Comparison of ENCODE assay signal across 7 cellular contexts in the genomic region with DNA sequence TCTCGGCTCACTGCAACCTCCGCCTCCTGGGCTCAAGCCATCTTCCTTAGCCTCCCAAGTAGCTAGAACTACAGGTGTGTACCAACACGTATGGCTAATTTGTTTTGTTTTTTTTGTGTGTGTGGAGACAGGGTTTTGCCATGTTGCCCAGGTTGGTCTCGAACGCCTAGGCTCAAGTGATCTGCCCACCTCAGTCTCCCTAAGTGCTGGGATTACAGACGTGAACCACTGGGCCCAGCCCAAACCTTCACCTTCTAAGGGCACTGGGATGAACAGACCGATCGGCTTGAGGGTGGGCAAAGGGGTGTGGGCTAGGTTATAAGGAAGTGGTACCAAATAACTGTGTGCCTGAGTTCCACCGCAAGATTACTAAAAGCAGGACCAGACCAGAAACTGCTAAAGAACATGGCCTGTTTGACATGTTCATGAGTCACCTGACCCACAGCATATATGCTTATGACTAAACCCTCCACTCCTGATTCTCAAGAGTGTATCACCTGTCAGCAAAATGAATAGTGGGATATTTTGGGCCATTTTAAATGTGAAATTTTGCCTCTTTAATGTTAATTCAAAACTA. TPM values are rescaled to one million over a fixed set of nuclear protein-coding genes. Genes with fewer than 3 reads are reported as not detected.
DNase-seq lines count a peak whose midpoint lies in the region; TF ChIP-seq lines count a peak whose summit lies in the region.
"Had no signal": no experiment of that assay in that cellular context is flagged by ENCODE, and none has a peak within 500 bp of the region (broad histone marks: within the 10 kb centered on the region; RNA-seq: fewer than 3 reads in every experiment).

No MANE protein-coding gene starts in this region.

- POLR2A ChIA-PET in activated CD4-positive, alpha-beta memory T cell treated with anti-CD3 and anti-CD28 coated beads for 36 hours (lab: Charles Lee), result no interaction called here
- POLR2A ChIA-PET in activated CD4-positive, alpha-beta memory T cell treated with anti-CD3 and anti-CD28 coated beads, Interleukin-2, amount 10 ng/mL, durations not matched to agents 7 days and 5 days (lab: Charles Lee), result no interaction called here

- TF ChIP-seq POLR2A in transverse colon (IDR thresholded peaks at IDR 0.05), result no peak

- peaks cover 27% of the 10 kb centered on the region for H3K4me1 Mint-ChIP-seq in activated CD4-positive, alpha-beta memory T cell treated with anti-CD3 and anti-CD28 coated beads for 36 hours (ENCODE audit: low read depth)
- H3K4me1 Mint-ChIP-seq in activated CD4-positive, alpha-beta memory T cell treated with anti-CD3 and anti-CD28 coated beads, Interleukin-2, amount 10 ng/mL, durations not matched to agents 7 days and 5 days, result peaks cover 35% of the 10 kb centered on the region

- TF ChIP-seq CTCF in transverse colon (IDR thresholded peaks at IDR 0.05), result no peak

- H3K36me3 Mint-ChIP-seq in activated CD4-positive, alpha-beta memory T cell treated with anti-CD3 and anti-CD28 coated beads for 36 hours, result peaks cover 28% of the 10 kb centered on the region
- peaks cover 41% of the 10 kb centered on the region for H3K36me3 Mint-ChIP-seq in activated CD4-positive, alpha-beta memory T cell treated with anti-CD3 and anti-CD28 coated beads, Interleukin-2, amount 10 ng/mL, durations not matched to agents 7 days and 5 days (ENCODE audit: low read depth)

- 87 to 94% methylated on average over 2 to 9 of the region's 9 CpGs for WGBS in transverse colon (ENCODE audit: low coverage in 1 of 2), 2 donors

- H3K36me3 ChIP-seq in transverse colon, result peaks cover 0 to 17% (median 6%) of the 10 kb centered on the region in 4 donors

- TF ChIP-seq EP300 in transverse colon (IDR thresholded peaks at IDR 0.05; ENCODE audit: low read depth), result no peak

- H3K4me3 ChIP-seq in transverse colon, result no peak overlapping the region
- H3K4me3 ChIP-seq: left ventricle myocardium inferior, SK-N-MC had no signal

- intact Hi-C loops in activated CD4-positive, alpha-beta memory T cell treated with anti-CD3 and anti-CD28 coated beads for 36 hours (cut with micrococcal nuclease), result loop anchor here (1.0 kb wide), 1 partner anchor 8 kb away; the partner anchor contains the start of genes IFT20 and TNFAIP1
- intact Hi-C loops in transverse colon (cut with DNase I; ENCODE audit: low total_unique reads), result no loop called here

- no peaks in the 10 kb centered on the region for H3K27me3 Mint-ChIP-seq in activated CD4-positive, alpha-beta memory T cell treated with anti-CD3 and anti-CD28 coated beads for 36 hours
- H3K27me3 Mint-ChIP-seq in activated CD4-positive, alpha-beta memory T cell treated with anti-CD3 and anti-CD28 coated beads, Interleukin-2, amount 10 ng/mL, durations not matched to agents 7 days and 5 days, result no peaks in the 10 kb centered on the region

- no peak overlapping the region for H3K27ac ChIP-seq in transverse colon
- H3K27ac ChIP-seq: left ventricle myocardium inferior, SK-N-MC had no signal

- H3K4me3 Mint-ChIP-seq in activated CD4-positive, alpha-beta memory T cell treated with anti-CD3 and anti-CD28 coated beads for 36 hours, result no peak overlapping the region
- no peak overlapping the region for H3K4me3 Mint-ChIP-seq in activated CD4-positive, alpha-beta memory T cell treated with anti-CD3 and anti-CD28 coated beads, Interleukin-2, amount 10 ng/mL, durations not matched to agents 7 days and 5 days

- peak overlapping the region; percentile 60 for H3K27ac Mint-ChIP-seq in activated CD4-positive, alpha-beta memory T cell treated with anti-CD3 and anti-CD28 coated beads for 36 hours
- no peak overlapping the region for H3K27ac Mint-ChIP-seq in activated CD4-positive, alpha-beta memory T cell treated with anti-CD3 and anti-CD28 coated beads, Interleukin-2, amount 10 ng/mL, durations not matched to agents 7 days and 5 days

- H3K4me1 ChIP-seq in transverse colon, result peaks cover 0 to 22% (median 3%) of the 10 kb centered on the region in 4 donors
- H3K4me1 ChIP-seq: left ventricle myocardium inferior had no signal

- in situ Hi-C loops in transverse colon (cut with MboI; ENCODE audit: low pct_ligation_motif_present in 1 of 4, low pct_unique_long_range_greater_than_20kb in 1 of 4, low sequenced_read_pairs in 3 of 4), result no loop called here

- H3K9me3 Mint-ChIP-seq in activated CD4-positive, alpha-beta memory T cell treated with anti-CD3 and anti-CD28 coated beads for 36 hours, result no peaks in the 10 kb centered on the region
- H3K9me3 Mint-ChIP-seq in activated CD4-positive, alpha-beta memory T cell treated with anti-CD3 and anti-CD28 coated beads, Interleukin-2, amount 10 ng/mL, durations not matched to agents 7 days and 5 days, result no peaks in the 10 kb centered on the region

- DNase-seq in activated CD4-positive, alpha-beta memory T cell treated with anti-CD3 and anti-CD28 coated beads for 36 hours, result peak; percentile 58
- no peak for DNase-seq in activated CD4-positive, alpha-beta memory T cell treated with anti-CD3 and anti-CD28 coated beads, Interleukin-2, amount 10 ng/mL, durations not matched to agents 7 days and 5 days
- peak; percentile 46 for DNase-seq in stimulated activated CD8-positive, alpha-beta memory T cell treated with anti-CD3 and anti-CD28 coated beads, Interleukin-4, amount 100 ng/mL, for 48 hours
- DNase-seq in transverse colon, result no peak
- DNase-seq: caudate nucleus, left ventricle myocardium inferior had no signal

- CTCF ChIA-PET in activated CD4-positive, alpha-beta memory T cell treated with anti-CD3 and anti-CD28 coated beads for 36 hours (lab: Charles Lee), result no interaction called here
- CTCF ChIA-PET in activated CD4-positive, alpha-beta memory T cell treated with anti-CD3 and anti-CD28 coated beads, Interleukin-2, amount 10 ng/mL, durations not matched to agents 7 days and 5 days (lab: Charles Lee), result no interaction called here

- H3K27me3 ChIP-seq in transverse colon, result no peaks in the 10 kb centered on the region

- no peaks in the 10 kb centered on the region for H3K9me3 ChIP-seq in transverse colon
- H3K9me3 ChIP-seq: left ventricle myocardium inferior had no signal

RNA-seq across cellular contexts. Expression of gene TMEM97, which starts 8.1 kb away (rescaled TPM):
- total RNA-seq in activated CD4-positive, alpha-beta memory T cell treated with anti-CD3 and anti-CD28 coated beads for 36 hours, result 10 to 100 TPM; 27.1 to 29.8 TPM
- total RNA-seq in activated CD4-positive, alpha-beta memory T cell treated with anti-CD3 and anti-CD28 coated beads, Interleukin-2, amount 10 ng/mL, durations not matched to agents 7 days and 5 days, result 10 to 100 TPM; 23.3 to 26.6 TPM
- 10 to 100 TPM in 1 of 4 donors, 1 to 10 TPM in 2, not detected in 1; 4.5 to 57.7 (median 8.9) TPM for total RNA-seq in transverse colon

RNA-seq across cellular contexts. Expression of gene IFT20, which starts 8.2 kb away (rescaled TPM):
- 10 to 100 TPM; 20.3 to 20.6 TPM for total RNA-seq in activated CD4-positive, alpha-beta memory T cell treated with anti-CD3 and anti-CD28 coated beads for 36 hours
- 10 to 100 TPM; 22.2 to 25.7 TPM for total RNA-seq in activated CD4-positive, alpha-beta memory T cell treated with anti-CD3 and anti-CD28 coated beads, Interleukin-2, amount 10 ng/mL, durations not matched to agents 7 days and 5 days
- 10 to 100 TPM in 3 of 4 donors, 1 to 10 TPM in 1; 7.2 to 46.0 (median 32.4) TPM for total RNA-seq in transverse colon

RNA-seq across cellular contexts. Expression of gene TNFAIP1, which starts 8.4 kb away (rescaled TPM):
- total RNA-seq in activated CD4-positive, alpha-beta memory T cell treated with anti-CD3 and anti-CD28 coated beads for 36 hours, result 10 to 100 TPM; 24.4 to 27.3 TPM
- 10 to 100 TPM; 25.2 to 26.5 TPM for total RNA-seq in activated CD4-positive, alpha-beta memory T cell treated with anti-CD3 and anti-CD28 coated beads, Interleukin-2, amount 10 ng/mL, durations not matched to agents 7 days and 5 days
- 100 to 1,000 TPM in 1 of 4 donors, 10 to 100 TPM in 3; 25.6 to 137 (median 49.4) TPM for total RNA-seq in transverse colon

RNA-seq across cellular contexts. Expression of gene POLDIP2, which starts 30.2 kb away (rescaled TPM):
- 10 to 100 TPM; 73.8 to 76.4 TPM for total RNA-seq in activated CD4-positive, alpha-beta memory T cell treated with anti-CD3 and anti-CD28 coated beads for 36 hours
- 10 to 100 TPM; 54.3 to 56.2 TPM for total RNA-seq in activated CD4-positive, alpha-beta memory T cell treated with anti-CD3 and anti-CD28 coated beads, Interleukin-2, amount 10 ng/mL, durations not matched to agents 7 days and 5 days
- 10 to 100 TPM; 54.9 to 95.3 (median 66.5) TPM for total RNA-seq in transverse colon

RNA-seq across cellular contexts. Expression of gene SEBOX, which starts 37.9 kb away (rescaled TPM):
- not detected for total RNA-seq in activated CD4-positive, alpha-beta memory T cell treated with anti-CD3 and anti-CD28 coated beads for 36 hours
- total RNA-seq in activated CD4-positive, alpha-beta memory T cell treated with anti-CD3 and anti-CD28 coated beads, Interleukin-2, amount 10 ng/mL, durations not matched to agents 7 days and 5 days, result not detected
- total RNA-seq in transverse colon, result not detected
- total RNA-seq: left ventricle myocardium inferior had no signal

Comparison
In these comparisons a context has a peak if more than half of its experiments do, and no peak if none do; other contexts are left out.
1. DNase-seq: peak in activated CD4-positive, alpha-beta memory T cell treated with anti-CD3 and anti-CD28 coated beads for 36 hours (single experiment) and stimulated activated CD8-positive, alpha-beta memory T cell treated with anti-CD3 and anti-CD28 coated beads, Interleukin-4, amount 100 ng/mL, for 48 hours (single experiment); none in activated CD4-positive, alpha-beta memory T cell treated with anti-CD3 and anti-CD28 coated beads, Interleukin-2, amount 10 ng/mL, durations not matched to agents 7 days and 5 days (single experiment) and transverse colon (single experiment).